Comparison of ENCODE assay signal across 17 cellular contexts in genomic region chr18:8889479-8889878, GRCh38.
A peak's percentile ranks its signal among the peaks of the same experiment; 100 is the strongest.
DNase-seq lines count a peak whose midpoint lies in the region; ATAC-seq and TF ChIP-seq lines count a peak whose summit lies in the region.
"Had no signal": no experiment of that assay in that cellular context is flagged by ENCODE, and none has a peak within 500 bp of the region (broad histone marks: within the 10 kb centered on the region; RNA-seq: fewer than 3 reads in every experiment).

No MANE protein-coding gene starts in this region.

- H3K4me1 ChIP-seq in GM23248 (ENCODE audit: insufficient read depth) (peaks cover 30% of the 10 kb centered on the region), adipocyte (ENCODE audit: control insufficient read depth, insufficient read depth, low read length) (peaks cover 15% of the 10 kb centered on the region), GM23338 (ENCODE audit: insufficient read depth) (peaks cover 5% of the 10 kb centered on the region; the same call in 1 of the 2 replicates)
- H3K4me1 ChIP-seq: colonic mucosa, spleen, testis had no signal

- H3K36me3 Mint-ChIP-seq in GM23338 (ENCODE audit: low read depth): peaks cover 52% of the 10 kb centered on the region
- H3K36me3 Mint-ChIP-seq: CD14-positive monocyte had no signal

- H3K4me1 Mint-ChIP-seq in GM23338: peaks cover 13% of the 10 kb centered on the region
- H3K4me1 Mint-ChIP-seq: activated T-helper 17 cell treated with anti-CD3 and anti-CD28 coated beads, Interleukin-2, amount 50 U/mL, for 72 hours; CD14-positive monocyte; naive B cell had no signal

- H3K79me2 ChIP-seq in GM23248 (ENCODE audit: insufficient read depth) (no peaks in the 10 kb centered on the region), GM23338 (replicated peaks; ENCODE audit: insufficient read depth) (no peaks in the 10 kb centered on the region)

- H3K27me3 ChIP-seq in GM23248 (replicated peaks; ENCODE audit: insufficient read depth): no peaks in the 10 kb centered on the region
- H3K27me3 ChIP-seq in adipocyte (replicated peaks; ENCODE audit: control insufficient read depth, insufficient read depth, low read length): no peaks in the 10 kb centered on the region
- no peaks in the 10 kb centered on the region for H3K27me3 ChIP-seq in GM23338 (ENCODE audit: insufficient read depth)
- H3K27me3 ChIP-seq: colonic mucosa, testis had no signal

- peaks cover 50% of the 10 kb centered on the region for H3K9me3 Mint-ChIP-seq in GM23338

- 61 to 63% methylated on average over 2 of the region's 2 CpGs for WGBS in GM23248 (ENCODE audit: low coverage in 1 of 2, low lambda C conversion rate in 2 of 2, missing lambda C conversion rate in 2 of 2), 2 experiments

- DNase-seq in GM23248: peak; percentile 27
- DNase-seq in adipocyte (ENCODE audit: low read depth): peak; percentile 51
- DNase-seq in fibroblast of the aortic adventitia (ENCODE audit: low read depth): peak; percentile 51
- peak; percentile 89 for DNase-seq in renal cortical epithelial cell (ENCODE audit: low read depth)
- DNase-seq in GM20000 (ENCODE audit: low spot score): no peak
- no peak for DNase-seq in GM23338 (ENCODE audit: low spot score)
- DNase-seq in stimulated activated CD4-positive, alpha-beta T cell treated with anti-CD3 and anti-CD28 coated beads, Interleukin-15, amount 100 ng/mL, for 24 hours: no peak
- DNase-seq: activated CD4-positive, CD25-positive, alpha-beta regulatory T cell; colonic mucosa; naive B cell; NCI-H187 treated with DMSO at 0.1 percent for 48 hours; SIG-M5; spleen; testis had no signal

- H4K20me1 ChIP-seq in GM23248 (ENCODE audit: insufficient read depth) (no peaks in the 10 kb centered on the region), GM23338 (replicated peaks; ENCODE audit: insufficient read depth) (no peaks in the 10 kb centered on the region)

- H3K27ac Mint-ChIP-seq in GM23338: no peak overlapping the region
- H3K27ac Mint-ChIP-seq: activated T-helper 17 cell treated with anti-CD3 and anti-CD28 coated beads, Interleukin-2, amount 50 U/mL, for 72 hours; CD14-positive monocyte; naive B cell; progenitor cell of endocrine pancreas had no signal

- H2AFZ ChIP-seq in GM23248 (peak overlapping the region; percentile 35; the same call in 1 of the 2 replicates), GM23338 (no peak overlapping the region; the same call in 1 of the 2 replicates)

- no peaks in the 10 kb centered on the region for H3K9me3 ChIP-seq in GM23248 (ENCODE audit: low read depth)
- H3K9me3 ChIP-seq in adipocyte (ENCODE audit: control insufficient read depth, low read length): no peaks in the 10 kb centered on the region
- H3K9me3 ChIP-seq: colonic mucosa, testis had no signal

- no peak for ATAC-seq in GM23338
- ATAC-seq: activated T-helper 17 cell treated with anti-CD3 and anti-CD28 coated beads, Interleukin-2, amount 50 U/mL, for 72 hours had no signal

- H3K4me2 ChIP-seq in GM23248 (ENCODE audit: unreplicated experiment) (peak overlapping the region; percentile 30), GM23338 (no peak overlapping the region)

- H3K9ac ChIP-seq in GM23248: no peak overlapping the region
- no peak overlapping the region for H3K9ac ChIP-seq in adipocyte (ENCODE audit: low read length)

- H3K4me3 ChIP-seq in GM23248 (no peak overlapping the region), adipocyte (ENCODE audit: low read length) (no peak overlapping the region), fibroblast of the aortic adventitia (ENCODE audit: low read depth, low read length) (no peak overlapping the region), GM23338 (no peak overlapping the region)
- H3K4me3 ChIP-seq: colonic mucosa, spleen, testis had no signal

- H3K4me3 Mint-ChIP-seq in GM23338: no peak overlapping the region
- H3K4me3 Mint-ChIP-seq: activated T-helper 17 cell treated with anti-CD3 and anti-CD28 coated beads, Interleukin-2, amount 50 U/mL, for 72 hours; CD14-positive monocyte; naive B cell had no signal

- H3K36me3 ChIP-seq in GM23248 (ENCODE audit: low read depth) (no peaks in the 10 kb centered on the region), adipocyte (ENCODE audit: control insufficient read depth, insufficient read depth, low read length, severe bottlenecking) (no peaks in the 10 kb centered on the region), GM23338 (ENCODE audit: insufficient read depth) (no peaks in the 10 kb centered on the region)
- H3K36me3 ChIP-seq: colonic mucosa, spleen had no signal

- H3K27ac ChIP-seq in GM23248: no peak overlapping the region
- H3K27ac ChIP-seq in GM23338 (ENCODE audit: low read depth): no peak overlapping the region
- H3K27ac ChIP-seq: colonic mucosa, spleen, testis had no signal

- no peaks in the 10 kb centered on the region for H3K9me2 ChIP-seq in GM23248 (ENCODE audit: insufficient read depth)
- H3K9me2 ChIP-seq in GM23338 (ENCODE audit: insufficient read depth): peaks cover 5% of the 10 kb centered on the region; the same call in 1 of the 2 replicates

- peaks cover 7% of the 10 kb centered on the region for H3K27me3 Mint-ChIP-seq in GM23338 (ENCODE audit: insufficient read depth, low read depth, poor library complexity)
- H3K27me3 Mint-ChIP-seq: progenitor cell of endocrine pancreas had no signal

- H3F3A ChIP-seq in GM23248 (ENCODE audit: insufficient read depth) (peaks cover 22% of the 10 kb centered on the region; the same call in 1 of the 2 replicates), GM23338 (replicated peaks; ENCODE audit: low read depth) (no peaks in the 10 kb centered on the region)

- TF ChIP-seq CTCF in fibroblast of the aortic adventitia (IDR thresholded peaks at IDR 0.05; ENCODE audit: insufficient read depth, low read length): no peak
- no peak for TF ChIP-seq CTCF in GM20000 (IDR thresholded peaks at IDR 0.05; ENCODE audit: extremely low read depth, missing control alignments)
- no peak for TF ChIP-seq CTCF in GM23338 (conservative IDR thresholded peaks at IDR 0.05; ENCODE audit: low read depth in 2 of 2)

- in situ Hi-C loops in GM23248 (cut with MboI): no loop called here

TF ChIP-seq in GM23338, 12 proteins besides CTCF, POLR2A, EP300 and RAD21 (continues in another document):
- TF ChIP-seq, protein P1, sequence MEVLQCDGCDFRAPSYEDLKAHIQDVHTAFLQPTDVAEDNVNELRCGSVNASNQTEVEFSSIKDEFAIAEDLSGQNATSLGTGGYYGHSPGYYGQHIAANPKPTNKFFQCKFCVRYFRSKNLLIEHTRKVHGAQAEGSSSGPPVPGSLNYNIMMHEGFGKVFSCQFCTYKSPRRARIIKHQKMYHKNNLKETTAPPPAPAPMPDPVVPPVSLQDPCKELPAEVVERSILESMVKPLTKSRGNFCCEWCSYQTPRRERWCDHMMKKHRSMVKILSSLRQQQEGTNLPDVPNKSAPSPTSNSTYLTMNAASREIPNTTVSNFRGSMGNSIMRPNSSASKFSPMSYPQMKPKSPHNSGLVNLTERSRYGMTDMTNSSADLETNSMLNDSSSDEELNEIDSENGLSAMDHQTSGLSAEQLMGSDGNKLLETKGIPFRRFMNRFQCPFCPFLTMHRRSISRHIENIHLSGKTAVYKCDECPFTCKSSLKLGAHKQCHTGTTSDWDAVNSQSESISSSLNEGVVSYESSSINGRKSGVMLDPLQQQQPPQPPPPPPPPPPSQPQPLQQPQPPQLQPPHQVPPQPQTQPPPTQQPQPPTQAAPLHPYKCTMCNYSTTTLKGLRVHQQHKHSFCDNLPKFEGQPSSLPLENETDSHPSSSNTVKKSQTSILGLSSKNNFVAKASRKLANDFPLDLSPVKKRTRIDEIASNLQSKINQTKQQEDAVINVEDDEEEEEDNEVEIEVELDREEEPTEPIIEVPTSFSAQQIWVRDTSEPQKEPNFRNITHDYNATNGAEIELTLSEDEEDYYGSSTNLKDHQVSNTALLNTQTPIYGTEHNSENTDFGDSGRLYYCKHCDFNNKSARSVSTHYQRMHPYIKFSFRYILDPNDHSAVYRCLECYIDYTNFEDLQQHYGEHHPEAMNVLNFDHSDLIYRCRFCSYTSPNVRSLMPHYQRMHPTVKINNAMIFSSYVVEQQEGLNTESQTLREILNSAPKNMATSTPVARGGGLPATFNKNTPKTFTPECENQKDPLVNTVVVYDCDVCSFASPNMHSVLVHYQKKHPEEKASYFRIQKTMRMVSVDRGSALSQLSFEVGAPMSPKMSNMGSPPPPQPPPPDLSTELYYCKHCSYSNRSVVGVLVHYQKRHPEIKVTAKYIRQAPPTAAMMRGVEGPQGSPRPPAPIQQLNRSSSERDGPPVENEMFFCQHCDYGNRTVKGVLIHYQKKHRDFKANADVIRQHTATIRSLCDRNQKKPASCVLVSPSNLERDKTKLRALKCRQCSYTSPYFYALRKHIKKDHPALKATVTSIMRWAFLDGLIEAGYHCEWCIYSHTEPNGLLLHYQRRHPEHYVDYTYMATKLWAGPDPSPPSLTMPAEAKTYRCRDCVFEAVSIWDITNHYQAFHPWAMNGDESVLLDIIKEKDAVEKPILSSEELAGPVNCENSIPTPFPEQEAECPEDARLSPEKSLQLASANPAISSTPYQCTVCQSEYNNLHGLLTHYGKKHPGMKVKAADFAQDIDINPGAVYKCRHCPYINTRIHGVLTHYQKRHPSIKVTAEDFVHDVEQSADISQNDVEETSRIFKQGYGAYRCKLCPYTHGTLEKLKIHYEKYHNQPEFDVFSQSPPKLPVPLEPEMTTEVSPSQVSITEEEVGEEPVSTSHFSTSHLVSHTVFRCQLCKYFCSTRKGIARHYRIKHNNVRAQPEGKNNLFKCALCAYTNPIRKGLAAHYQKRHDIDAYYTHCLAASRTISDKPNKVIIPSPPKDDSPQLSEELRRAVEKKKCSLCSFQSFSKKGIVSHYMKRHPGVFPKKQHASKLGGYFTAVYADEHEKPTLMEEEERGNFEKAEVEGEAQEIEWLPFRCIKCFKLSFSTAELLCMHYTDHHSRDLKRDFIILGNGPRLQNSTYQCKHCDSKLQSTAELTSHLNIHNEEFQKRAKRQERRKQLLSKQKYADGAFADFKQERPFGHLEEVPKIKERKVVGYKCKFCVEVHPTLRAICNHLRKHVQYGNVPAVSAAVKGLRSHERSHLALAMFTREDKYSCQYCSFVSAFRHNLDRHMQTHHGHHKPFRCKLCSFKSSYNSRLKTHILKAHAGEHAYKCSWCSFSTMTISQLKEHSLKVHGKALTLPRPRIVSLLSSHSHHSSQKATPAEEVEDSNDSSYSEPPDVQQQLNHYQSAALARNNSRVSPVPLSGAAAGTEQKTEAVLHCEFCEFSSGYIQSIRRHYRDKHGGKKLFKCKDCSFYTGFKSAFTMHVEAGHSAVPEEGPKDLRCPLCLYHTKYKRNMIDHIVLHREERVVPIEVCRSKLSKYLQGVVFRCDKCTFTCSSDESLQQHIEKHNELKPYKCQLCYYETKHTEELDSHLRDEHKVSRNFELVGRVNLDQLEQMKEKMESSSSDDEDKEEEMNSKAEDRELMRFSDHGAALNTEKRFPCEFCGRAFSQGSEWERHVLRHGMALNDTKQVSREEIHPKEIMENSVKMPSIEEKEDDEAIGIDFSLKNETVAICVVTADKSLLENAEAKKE (CRISPR knock-in tag; IDR thresholded peaks at IDR 0.05): no peak
- TF ChIP-seq ZNF114 (CRISPR knock-in tag; IDR thresholded peaks at IDR 0.05) (no peak), POLR2AphosphoS5 (IDR thresholded peaks at IDR 0.05; ENCODE audit: low read depth) (no peak), CREB1 (CRISPR knock-in tag; IDR thresholded peaks at IDR 0.05; ENCODE audit: low read depth) (no peak), ZNF331 (CRISPR knock-in tag; IDR thresholded peaks at IDR 0.05; ENCODE audit: low read depth) (no peak), EZH2phosphoT487 (IDR thresholded peaks at IDR 0.05; ENCODE audit: unreplicated experiment) (no peak), JUNB (IDR thresholded peaks at IDR 0.05; ENCODE audit: unreplicated experiment) (no peak)

Comparison
In these comparisons a context has a peak if more than half of its experiments do, and no peak if none do; other contexts are left out.
1. DNase-seq: peak in GM23248 (single experiment), adipocyte (single experiment), fibroblast of the aortic adventitia (single experiment) and renal cortical epithelial cell (single experiment); none in GM20000 (single experiment), GM23338 (single experiment) and stimulated activated CD4-positive, alpha-beta T cell treated with anti-CD3 and anti-CD28 coated beads, Interleukin-15, amount 100 ng/mL, for 24 hours (single experiment).